ENCODE assay signal across 1 cellular context in the genomic region with DNA sequence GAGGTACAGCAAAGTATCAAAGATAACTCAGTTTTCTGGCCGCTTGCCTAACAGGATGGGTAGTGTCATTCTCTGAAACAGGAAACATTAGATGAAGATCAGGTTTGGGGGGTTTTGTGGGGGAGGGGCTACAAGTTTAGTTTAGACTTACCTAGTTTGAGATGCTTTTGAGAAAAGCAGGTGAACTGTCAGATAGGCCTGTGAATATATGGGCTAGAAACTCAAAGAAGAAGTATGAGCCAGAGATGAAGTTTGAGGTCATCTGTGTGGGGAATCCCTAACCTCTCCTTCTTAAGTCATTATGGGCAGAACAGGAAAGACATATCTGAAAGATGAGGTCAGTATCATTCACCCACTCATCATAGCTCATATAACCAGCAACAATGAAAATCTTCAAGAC.
TF ChIP-seq lines count a peak whose summit lies in the region.

No MANE protein-coding gene starts in this region.

TF ChIP-seq in GM23338, 12 proteins besides CTCF, POLR2A, EP300 and RAD21 (continued from another document):
- TF ChIP-seq, protein P1, sequence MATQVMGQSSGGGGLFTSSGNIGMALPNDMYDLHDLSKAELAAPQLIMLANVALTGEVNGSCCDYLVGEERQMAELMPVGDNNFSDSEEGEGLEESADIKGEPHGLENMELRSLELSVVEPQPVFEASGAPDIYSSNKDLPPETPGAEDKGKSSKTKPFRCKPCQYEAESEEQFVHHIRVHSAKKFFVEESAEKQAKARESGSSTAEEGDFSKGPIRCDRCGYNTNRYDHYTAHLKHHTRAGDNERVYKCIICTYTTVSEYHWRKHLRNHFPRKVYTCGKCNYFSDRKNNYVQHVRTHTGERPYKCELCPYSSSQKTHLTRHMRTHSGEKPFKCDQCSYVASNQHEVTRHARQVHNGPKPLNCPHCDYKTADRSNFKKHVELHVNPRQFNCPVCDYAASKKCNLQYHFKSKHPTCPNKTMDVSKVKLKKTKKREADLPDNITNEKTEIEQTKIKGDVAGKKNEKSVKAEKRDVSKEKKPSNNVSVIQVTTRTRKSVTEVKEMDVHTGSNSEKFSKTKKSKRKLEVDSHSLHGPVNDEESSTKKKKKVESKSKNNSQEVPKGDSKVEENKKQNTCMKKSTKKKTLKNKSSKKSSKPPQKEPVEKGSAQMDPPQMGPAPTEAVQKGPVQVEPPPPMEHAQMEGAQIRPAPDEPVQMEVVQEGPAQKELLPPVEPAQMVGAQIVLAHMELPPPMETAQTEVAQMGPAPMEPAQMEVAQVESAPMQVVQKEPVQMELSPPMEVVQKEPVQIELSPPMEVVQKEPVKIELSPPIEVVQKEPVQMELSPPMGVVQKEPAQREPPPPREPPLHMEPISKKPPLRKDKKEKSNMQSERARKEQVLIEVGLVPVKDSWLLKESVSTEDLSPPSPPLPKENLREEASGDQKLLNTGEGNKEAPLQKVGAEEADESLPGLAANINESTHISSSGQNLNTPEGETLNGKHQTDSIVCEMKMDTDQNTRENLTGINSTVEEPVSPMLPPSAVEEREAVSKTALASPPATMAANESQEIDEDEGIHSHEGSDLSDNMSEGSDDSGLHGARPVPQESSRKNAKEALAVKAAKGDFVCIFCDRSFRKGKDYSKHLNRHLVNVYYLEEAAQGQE (IDR thresholded peaks at IDR 0.05; ENCODE audit: unreplicated experiment) = no peak
- TF ChIP-seq, protein P2, sequence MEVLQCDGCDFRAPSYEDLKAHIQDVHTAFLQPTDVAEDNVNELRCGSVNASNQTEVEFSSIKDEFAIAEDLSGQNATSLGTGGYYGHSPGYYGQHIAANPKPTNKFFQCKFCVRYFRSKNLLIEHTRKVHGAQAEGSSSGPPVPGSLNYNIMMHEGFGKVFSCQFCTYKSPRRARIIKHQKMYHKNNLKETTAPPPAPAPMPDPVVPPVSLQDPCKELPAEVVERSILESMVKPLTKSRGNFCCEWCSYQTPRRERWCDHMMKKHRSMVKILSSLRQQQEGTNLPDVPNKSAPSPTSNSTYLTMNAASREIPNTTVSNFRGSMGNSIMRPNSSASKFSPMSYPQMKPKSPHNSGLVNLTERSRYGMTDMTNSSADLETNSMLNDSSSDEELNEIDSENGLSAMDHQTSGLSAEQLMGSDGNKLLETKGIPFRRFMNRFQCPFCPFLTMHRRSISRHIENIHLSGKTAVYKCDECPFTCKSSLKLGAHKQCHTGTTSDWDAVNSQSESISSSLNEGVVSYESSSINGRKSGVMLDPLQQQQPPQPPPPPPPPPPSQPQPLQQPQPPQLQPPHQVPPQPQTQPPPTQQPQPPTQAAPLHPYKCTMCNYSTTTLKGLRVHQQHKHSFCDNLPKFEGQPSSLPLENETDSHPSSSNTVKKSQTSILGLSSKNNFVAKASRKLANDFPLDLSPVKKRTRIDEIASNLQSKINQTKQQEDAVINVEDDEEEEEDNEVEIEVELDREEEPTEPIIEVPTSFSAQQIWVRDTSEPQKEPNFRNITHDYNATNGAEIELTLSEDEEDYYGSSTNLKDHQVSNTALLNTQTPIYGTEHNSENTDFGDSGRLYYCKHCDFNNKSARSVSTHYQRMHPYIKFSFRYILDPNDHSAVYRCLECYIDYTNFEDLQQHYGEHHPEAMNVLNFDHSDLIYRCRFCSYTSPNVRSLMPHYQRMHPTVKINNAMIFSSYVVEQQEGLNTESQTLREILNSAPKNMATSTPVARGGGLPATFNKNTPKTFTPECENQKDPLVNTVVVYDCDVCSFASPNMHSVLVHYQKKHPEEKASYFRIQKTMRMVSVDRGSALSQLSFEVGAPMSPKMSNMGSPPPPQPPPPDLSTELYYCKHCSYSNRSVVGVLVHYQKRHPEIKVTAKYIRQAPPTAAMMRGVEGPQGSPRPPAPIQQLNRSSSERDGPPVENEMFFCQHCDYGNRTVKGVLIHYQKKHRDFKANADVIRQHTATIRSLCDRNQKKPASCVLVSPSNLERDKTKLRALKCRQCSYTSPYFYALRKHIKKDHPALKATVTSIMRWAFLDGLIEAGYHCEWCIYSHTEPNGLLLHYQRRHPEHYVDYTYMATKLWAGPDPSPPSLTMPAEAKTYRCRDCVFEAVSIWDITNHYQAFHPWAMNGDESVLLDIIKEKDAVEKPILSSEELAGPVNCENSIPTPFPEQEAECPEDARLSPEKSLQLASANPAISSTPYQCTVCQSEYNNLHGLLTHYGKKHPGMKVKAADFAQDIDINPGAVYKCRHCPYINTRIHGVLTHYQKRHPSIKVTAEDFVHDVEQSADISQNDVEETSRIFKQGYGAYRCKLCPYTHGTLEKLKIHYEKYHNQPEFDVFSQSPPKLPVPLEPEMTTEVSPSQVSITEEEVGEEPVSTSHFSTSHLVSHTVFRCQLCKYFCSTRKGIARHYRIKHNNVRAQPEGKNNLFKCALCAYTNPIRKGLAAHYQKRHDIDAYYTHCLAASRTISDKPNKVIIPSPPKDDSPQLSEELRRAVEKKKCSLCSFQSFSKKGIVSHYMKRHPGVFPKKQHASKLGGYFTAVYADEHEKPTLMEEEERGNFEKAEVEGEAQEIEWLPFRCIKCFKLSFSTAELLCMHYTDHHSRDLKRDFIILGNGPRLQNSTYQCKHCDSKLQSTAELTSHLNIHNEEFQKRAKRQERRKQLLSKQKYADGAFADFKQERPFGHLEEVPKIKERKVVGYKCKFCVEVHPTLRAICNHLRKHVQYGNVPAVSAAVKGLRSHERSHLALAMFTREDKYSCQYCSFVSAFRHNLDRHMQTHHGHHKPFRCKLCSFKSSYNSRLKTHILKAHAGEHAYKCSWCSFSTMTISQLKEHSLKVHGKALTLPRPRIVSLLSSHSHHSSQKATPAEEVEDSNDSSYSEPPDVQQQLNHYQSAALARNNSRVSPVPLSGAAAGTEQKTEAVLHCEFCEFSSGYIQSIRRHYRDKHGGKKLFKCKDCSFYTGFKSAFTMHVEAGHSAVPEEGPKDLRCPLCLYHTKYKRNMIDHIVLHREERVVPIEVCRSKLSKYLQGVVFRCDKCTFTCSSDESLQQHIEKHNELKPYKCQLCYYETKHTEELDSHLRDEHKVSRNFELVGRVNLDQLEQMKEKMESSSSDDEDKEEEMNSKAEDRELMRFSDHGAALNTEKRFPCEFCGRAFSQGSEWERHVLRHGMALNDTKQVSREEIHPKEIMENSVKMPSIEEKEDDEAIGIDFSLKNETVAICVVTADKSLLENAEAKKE (CRISPR knock-in tag; IDR thresholded peaks at IDR 0.05) = no peak
